ENCODE assay signal across 1 cellular context in the genomic region with DNA sequence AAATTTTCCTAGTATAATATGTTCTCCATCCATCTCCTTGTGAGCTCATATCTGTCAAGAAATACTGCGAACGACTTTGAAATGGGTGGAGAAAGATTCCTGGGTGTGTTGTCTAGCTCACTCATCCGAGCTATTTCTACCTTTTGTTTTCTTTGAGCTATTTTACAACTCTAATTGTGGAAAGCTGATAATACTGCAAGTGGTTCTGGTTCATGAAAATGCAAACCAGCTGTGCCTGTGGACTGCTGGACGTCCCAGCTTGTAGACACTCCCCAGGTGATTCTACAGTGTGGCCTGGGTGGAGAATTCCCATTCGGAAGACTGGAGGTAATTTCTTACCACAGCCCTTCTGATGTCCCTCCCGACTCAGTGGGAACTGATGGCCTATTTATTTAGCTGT.
A peak's percentile ranks its signal among the peaks of the same experiment; 100 is the strongest.
TF ChIP-seq lines count a peak whose summit lies in the region.

No MANE protein-coding gene starts in this region.

TF ChIP-seq in K562, 482 proteins besides CTCF, POLR2A, EP300 and RAD21:
- TF ChIP-seq THRAP3 (IDR thresholded peaks at IDR 0.05; ENCODE audit: borderline replicate concordance) (no peak), ZBTB17 (CRISPR knock-in tag; IDR thresholded peaks at IDR 0.05) (no peak), ZNF174 (CRISPR knock-in tag; IDR thresholded peaks at IDR 0.05) (no peak)
- TF ChIP-seq, protein P1, sequence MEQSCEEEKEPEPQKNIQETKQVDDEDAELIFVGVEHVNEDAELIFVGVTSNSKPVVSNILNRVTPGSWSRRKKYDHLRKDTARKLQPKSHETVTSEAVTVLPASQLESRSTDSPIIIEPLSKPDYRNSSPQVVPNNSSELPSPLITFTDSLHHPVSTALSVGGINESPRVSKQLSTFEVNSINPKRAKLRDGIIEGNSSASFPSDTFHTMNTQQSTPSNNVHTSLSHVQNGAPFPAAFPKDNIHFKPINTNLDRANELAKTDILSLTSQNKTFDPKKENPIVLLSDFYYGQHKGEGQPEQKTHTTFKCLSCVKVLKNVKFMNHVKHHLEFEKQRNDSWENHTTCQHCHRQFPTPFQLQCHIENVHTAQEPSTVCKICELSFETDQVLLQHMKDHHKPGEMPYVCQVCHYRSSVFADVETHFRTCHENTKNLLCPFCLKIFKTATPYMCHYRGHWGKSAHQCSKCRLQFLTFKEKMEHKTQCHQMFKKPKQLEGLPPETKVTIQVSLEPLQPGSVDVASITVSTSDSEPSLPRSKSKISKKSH (CRISPR knock-in tag; IDR thresholded peaks at IDR 0.05), result no peak
- TF ChIP-seq, protein P2, sequence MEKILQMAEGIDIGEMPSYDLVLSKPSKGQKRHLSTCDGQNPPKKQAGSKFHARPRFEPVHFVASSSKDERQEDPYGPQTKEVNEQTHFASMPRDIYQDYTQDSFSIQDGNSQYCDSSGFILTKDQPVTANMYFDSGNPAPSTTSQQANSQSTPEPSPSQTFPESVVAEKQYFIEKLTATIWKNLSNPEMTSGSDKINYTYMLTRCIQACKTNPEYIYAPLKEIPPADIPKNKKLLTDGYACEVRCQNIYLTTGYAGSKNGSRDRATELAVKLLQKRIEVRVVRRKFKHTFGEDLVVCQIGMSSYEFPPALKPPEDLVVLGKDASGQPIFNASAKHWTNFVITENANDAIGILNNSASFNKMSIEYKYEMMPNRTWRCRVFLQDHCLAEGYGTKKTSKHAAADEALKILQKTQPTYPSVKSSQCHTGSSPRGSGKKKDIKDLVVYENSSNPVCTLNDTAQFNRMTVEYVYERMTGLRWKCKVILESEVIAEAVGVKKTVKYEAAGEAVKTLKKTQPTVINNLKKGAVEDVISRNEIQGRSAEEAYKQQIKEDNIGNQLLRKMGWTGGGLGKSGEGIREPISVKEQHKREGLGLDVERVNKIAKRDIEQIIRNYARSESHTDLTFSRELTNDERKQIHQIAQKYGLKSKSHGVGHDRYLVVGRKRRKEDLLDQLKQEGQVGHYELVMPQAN (IDR thresholded peaks at IDR 0.05; ENCODE audit: borderline replicate concordance), result no peak
- TF ChIP-seq, protein P3, sequence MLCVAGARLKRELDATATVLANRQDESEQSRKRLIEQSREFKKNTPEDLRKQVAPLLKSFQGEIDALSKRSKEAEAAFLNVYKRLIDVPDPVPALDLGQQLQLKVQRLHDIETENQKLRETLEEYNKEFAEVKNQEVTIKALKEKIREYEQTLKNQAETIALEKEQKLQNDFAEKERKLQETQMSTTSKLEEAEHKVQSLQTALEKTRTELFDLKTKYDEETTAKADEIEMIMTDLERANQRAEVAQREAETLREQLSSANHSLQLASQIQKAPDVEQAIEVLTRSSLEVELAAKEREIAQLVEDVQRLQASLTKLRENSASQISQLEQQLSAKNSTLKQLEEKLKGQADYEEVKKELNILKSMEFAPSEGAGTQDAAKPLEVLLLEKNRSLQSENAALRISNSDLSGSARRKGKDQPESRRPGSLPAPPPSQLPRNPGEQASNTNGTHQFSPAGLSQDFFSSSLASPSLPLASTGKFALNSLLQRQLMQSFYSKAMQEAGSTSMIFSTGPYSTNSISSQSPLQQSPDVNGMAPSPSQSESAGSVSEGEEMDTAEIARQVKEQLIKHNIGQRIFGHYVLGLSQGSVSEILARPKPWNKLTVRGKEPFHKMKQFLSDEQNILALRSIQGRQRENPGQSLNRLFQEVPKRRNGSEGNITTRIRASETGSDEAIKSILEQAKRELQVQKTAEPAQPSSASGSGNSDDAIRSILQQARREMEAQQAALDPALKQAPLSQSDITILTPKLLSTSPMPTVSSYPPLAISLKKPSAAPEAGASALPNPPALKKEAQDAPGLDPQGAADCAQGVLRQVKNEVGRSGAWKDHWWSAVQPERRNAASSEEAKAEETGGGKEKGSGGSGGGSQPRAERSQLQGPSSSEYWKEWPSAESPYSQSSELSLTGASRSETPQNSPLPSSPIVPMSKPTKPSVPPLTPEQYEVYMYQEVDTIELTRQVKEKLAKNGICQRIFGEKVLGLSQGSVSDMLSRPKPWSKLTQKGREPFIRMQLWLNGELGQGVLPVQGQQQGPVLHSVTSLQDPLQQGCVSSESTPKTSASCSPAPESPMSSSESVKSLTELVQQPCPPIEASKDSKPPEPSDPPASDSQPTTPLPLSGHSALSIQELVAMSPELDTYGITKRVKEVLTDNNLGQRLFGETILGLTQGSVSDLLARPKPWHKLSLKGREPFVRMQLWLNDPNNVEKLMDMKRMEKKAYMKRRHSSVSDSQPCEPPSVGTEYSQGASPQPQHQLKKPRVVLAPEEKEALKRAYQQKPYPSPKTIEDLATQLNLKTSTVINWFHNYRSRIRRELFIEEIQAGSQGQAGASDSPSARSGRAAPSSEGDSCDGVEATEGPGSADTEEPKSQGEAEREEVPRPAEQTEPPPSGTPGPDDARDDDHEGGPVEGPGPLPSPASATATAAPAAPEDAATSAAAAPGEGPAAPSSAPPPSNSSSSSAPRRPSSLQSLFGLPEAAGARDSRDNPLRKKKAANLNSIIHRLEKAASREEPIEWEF (CRISPR knock-in tag; IDR thresholded peaks at IDR 0.05), result 0 out of 2 replicates have a peak, but pooled peaks have one; percentile 32
